ENCODE assay signal across 17 cellular contexts in the genomic region with DNA sequence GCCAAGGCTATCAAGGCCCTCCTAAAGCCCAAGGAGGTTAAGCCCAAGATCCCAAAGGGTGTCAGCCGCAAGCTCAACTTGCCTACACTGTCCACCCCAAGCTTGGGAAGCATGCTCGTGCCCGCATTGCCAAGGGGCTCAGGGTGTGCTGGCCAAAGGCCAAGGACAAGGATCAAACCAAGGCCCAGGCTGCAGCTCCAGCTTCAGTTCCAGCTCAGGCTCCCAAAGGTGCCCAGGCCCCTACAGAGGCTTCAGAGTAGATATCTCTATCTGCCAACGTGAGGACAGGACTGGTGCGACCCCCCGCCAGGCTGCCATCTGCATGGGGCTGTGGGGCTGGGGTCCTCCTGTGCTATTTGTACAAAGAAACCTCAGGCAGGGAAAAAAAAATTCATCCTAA. TPM values are rescaled to one million over a fixed set of nuclear protein-coding genes. Genes with fewer than 3 reads are reported as not detected.
DNase-seq lines count a peak whose midpoint lies in the region; ATAC-seq, FAIRE-seq and TF ChIP-seq lines count a peak whose summit lies in the region.
"Had no signal": no experiment of that assay in that cellular context is flagged by ENCODE, and none has a peak within 500 bp of the region (broad histone marks: within the 10 kb centered on the region; RNA-seq: fewer than 3 reads in every experiment).

No MANE protein-coding gene starts in this region.

- CTCF ChIA-PET in HepG2 (lab: Yijun Ruan, JAX; ENCODE audit: low intra/inter-chr PET ratio, low total read pairs) (no interaction called here), GM12878 (lab: Yijun Ruan, JAX) (interaction anchor here (1.1 to 2.3 kb wide), 4 partner anchors 11 to 1254 kb away, joined by 3 to 7 read pairs (median 4); no protein-coding TSS in a partner anchor)

- H3K4me1 ChIP-seq in HepG2 (ENCODE audit: insufficient read depth, low read length): peaks cover 53% of the 10 kb centered on the region
- H3K4me1 ChIP-seq in right lobe of liver: peaks cover 0 to 12% (median 0%) of the 10 kb centered on the region in 4 donors
- no peaks in the 10 kb centered on the region; the same call in 1 of the 2 replicates for H3K4me1 ChIP-seq in GM12878 (ENCODE audit: control insufficient read depth, insufficient read depth, low read length)
- peaks cover 27% of the 10 kb centered on the region for H3K4me1 ChIP-seq in iPS-18a (ENCODE audit: control insufficient read depth, low read depth, low read length)
- peaks cover 32 to 38% of the 10 kb centered on the region in 2 donors for H3K4me1 ChIP-seq in thyroid gland

- H3K4me2 ChIP-seq in HepG2 (ENCODE audit: low read depth, low read length) (peak overlapping the region; percentile 83), GM12878 (ENCODE audit: control insufficient read depth, insufficient read depth) (peak overlapping the region; percentile 32)

- POLR2A ChIA-PET in HepG2 (lab: Yijun Ruan, JAX): no interaction called here
- POLR2A ChIA-PET in GM12878 (lab: Charles Lee): interaction anchor here (2.0 kb wide), 1 partner anchor 12 kb away, joined by 5 read pairs; no protein-coding TSS in a partner anchor

- SMC1A ChIA-PET in GM12878 (lab: Charles Lee; ENCODE audit: uncharacterized antibody, unreplicated experiment): interaction anchor here (4.7 kb wide), 1 partner anchor 10 kb away, joined by 27 read pairs; no protein-coding TSS in a partner anchor

- H3K79me2 ChIP-seq in HepG2 (ENCODE audit: insufficient read depth, low read length) (peaks cover 72% of the 10 kb centered on the region), GM12878 (ENCODE audit: control insufficient read depth, insufficient read depth, low read length) (no peaks in the 10 kb centered on the region; the same call in none of the 2 replicates)

- H3K9ac ChIP-seq in HepG2 (ENCODE audit: insufficient read depth, low read depth, low read length) (peak overlapping the region; percentile 93; the same call in 1 of the 2 replicates), GM12878 (ENCODE audit: control insufficient read depth, insufficient read depth, low read length) (no peak overlapping the region), iPS-18a (ENCODE audit: low read length) (no peak overlapping the region)

- H3K27me3 ChIP-seq in HepG2 (ENCODE audit: control insufficient read depth in 1 of 2, insufficient read depth in 2 of 2, low read length in 2 of 2) (no peaks in the 10 kb centered on the region; a peak in 1 of 5 replicates), right lobe of liver (no peaks in the 10 kb centered on the region), GM12878 (replicated peaks in 1 of 2; ENCODE audit: control insufficient read depth in 2 of 2, insufficient read depth in 2 of 2, low read length in 1 of 2) (peaks cover 0 to 2% of the 10 kb centered on the region in 2 experiments; a peak in 2 of 4 replicates), iPS-18a (ENCODE audit: control insufficient read depth, insufficient read depth, low read length) (peaks cover 13% of the 10 kb centered on the region), thyroid gland (no peaks in the 10 kb centered on the region)

- H3K9me3 ChIP-seq in HepG2 (ENCODE audit: low read length) (no peaks in the 10 kb centered on the region), right lobe of liver (no peaks in the 10 kb centered on the region), GM12878 (replicated peaks; ENCODE audit: control insufficient read depth, insufficient read depth, low read length) (no peaks in the 10 kb centered on the region), iPS-18a (ENCODE audit: control insufficient read depth, low read depth, low read length) (no peaks in the 10 kb centered on the region), thyroid gland (no peaks in the 10 kb centered on the region)

- H3K27ac ChIP-seq in HepG2 (ENCODE audit: extremely low read length, insufficient read depth, low read length): no peak overlapping the region
- no peak overlapping the region for H3K27ac ChIP-seq in right lobe of liver
- H3K27ac ChIP-seq in GM12878 (ENCODE audit: control insufficient read depth, insufficient read depth): no peak overlapping the region
- no peak overlapping the region for H3K27ac ChIP-seq in iPS-18a (ENCODE audit: low read length)
- peak overlapping the region in 2 of 3 donors; percentile 8 to 99 for H3K27ac ChIP-seq in thyroid gland

- TF ChIP-seq POLR2A in HepG2 (IDR thresholded peaks at IDR 0.05; ENCODE audit: insufficient read depth in 1 of 2, low read depth in 2 of 2, low read length in 2 of 2) (no peak), right lobe of liver (IDR thresholded peaks at IDR 0.05) (no peak), GM12878 (IDR thresholded peaks at IDR 0.05; ENCODE audit: low read depth, low read length) (no peak), thyroid gland (IDR thresholded peaks at IDR 0.05) (no peak)

- no TSS peak for BruUV-seq in HepG2 (replicated peaks; lab: Mats Ljungman, UMichigan)
- BruUV-seq in GM12878 (replicated peaks; lab: Mats Ljungman, UMichigan): no TSS peak

- H3K4me3 ChIP-seq in HepG2 (replicated peaks in 1 of 3; ENCODE audit: insufficient read depth in 1 of 3, low read depth in 2 of 3, low read length in 3 of 3) (peak overlapping the region; percentile 82 to 88 (median 88)), right lobe of liver (no peak overlapping the region), GM12878 (no peak overlapping the region), iPS-18a (ENCODE audit: low read length) (peak overlapping the region; percentile 75), thyroid gland (replicated peaks in 1 of 3) (no peak overlapping the region)

- intact Hi-C loops in HepG2 (cut with micrococcal nuclease; ENCODE audit: unreplicated experiment) (loop anchor here (5.0 kb wide), 2 partner anchors 37 to 273 kb away; partner anchors contain the start of gene JMY), right lobe of liver (cut with DNase I) (no loop called here), GM12878 (cut with micrococcal nuclease; ENCODE audit: unreplicated experiment) (loop anchor here (5.0 kb wide), 2 partner anchors 102 to 273 kb away; partner anchors contain the start of genes JMY and TENT2), thyroid gland (cut with DNase I) (no loop called here)

- ATAC-seq in HepG2: no peak
- ATAC-seq in right lobe of liver: no peak
- no peak for ATAC-seq in GM12878
- ATAC-seq: sciatic nerve, T-cell had no signal

- H4K20me1 ChIP-seq in HepG2 (ENCODE audit: insufficient read depth, low read length): peaks cover 15% of the 10 kb centered on the region
- H4K20me1 ChIP-seq in GM12878 (ENCODE audit: control insufficient read depth, insufficient read depth): no peaks in the 10 kb centered on the region

- no peak overlapping the region for H2AFZ ChIP-seq in HepG2 (ENCODE audit: low read length)
- H2AFZ ChIP-seq in GM12878 (ENCODE audit: control insufficient read depth, low read depth, low read length): no peak overlapping the region

- no peak for TF ChIP-seq CTCF in HepG2 (CRISPR knock-in tag; IDR thresholded peaks at IDR 0.05)
- TF ChIP-seq CTCF in right lobe of liver (IDR thresholded peaks at IDR 0.05): no peak
- no peak for TF ChIP-seq CTCF in GM12878 (IDR thresholded peaks at IDR 0.05 in 2 of 3, conservative IDR thresholded peaks at IDR 0.05 in 1 of 3; ENCODE audit: control insufficient read depth in 2 of 3, extremely low read depth in 1 of 3, insufficient read depth in 1 of 3, low read depth in 3 of 3, low read length in 3 of 3)
- TF ChIP-seq CTCF in thyroid gland (IDR thresholded peaks at IDR 0.05): no peak
- no peak for TF ChIP-seq CTCF in GM20000 (IDR thresholded peaks at IDR 0.05; ENCODE audit: extremely low read depth, missing control alignments)

- FAIRE-seq in HepG2 (lab: Jason Lieb, UNC): no peak
- no peak for FAIRE-seq in GM12878 (lab: Jason Lieb, UNC)
- FAIRE-seq: G401.6, islet of Langerhans had no signal

- DNase-seq in HepG2 (ENCODE audit: low spot score): no peak
- no peak for DNase-seq in right lobe of liver
- no peak for DNase-seq in GM12878 (ENCODE audit: low read depth, low spot score)
- peak; percentile 21 to 24 for DNase-seq in thyroid gland
- no peak for DNase-seq in GM20000 (ENCODE audit: low spot score)
- no peak for DNase-seq in COR-L47 (lab: John Stamatoyannopoulos, UW)
- no peak for DNase-seq in NCI-H2227 treated with DMSO at 0.1 percent for 48 hours (lab: John Stamatoyannopoulos, UW)
- DNase-seq: activated CD4-positive, alpha-beta T cell treated with anti-CD3 and anti-CD28 coated beads for 4 hours; activated gamma-delta T cell treated with Interleukin-2 at 50 U/mL for 16 hours; central memory CD4-positive, alpha-beta T cell; Kasumi-1; NCI-H187 treated with DMSO at 0.1 percent for 48 hours; T-cell had no signal

- TF ChIP-seq RAD21 in HepG2 (CRISPR knock-in tag; IDR thresholded peaks at IDR 0.05): no peak
- TF ChIP-seq RAD21 in GM12878 (IDR thresholded peaks at IDR 0.05; ENCODE audit: insufficient read depth, low read depth, low read length): no peak

- in situ Hi-C loops in HepG2 (cut with HindIII; ENCODE audit: extremely low pct_ligation_motif_present, low pct_unique_long_range_greater_than_20kb): no loop called here
- in situ Hi-C loops in GM12878 (cut with MboI): no loop called here

- WGBS in HepG2 (ENCODE audit: low lambda C conversion rate): 48% methylated on average over 3 of the region's 6 CpGs
- 100% methylated on average over 3 of the region's 6 CpGs for WGBS in right lobe of liver (ENCODE audit: insufficient coverage, low coverage, low lambda C conversion rate, missing lambda C conversion rate)
- 90% methylated on average over 6 of the region's 6 CpGs for WGBS in GM12878 (ENCODE audit: insufficient coverage, insufficient replicate concordance, low lambda C conversion rate, missing lambda C conversion rate)
- 80 to 81% methylated on average over 6 of the region's 6 CpGs for WGBS in thyroid gland, 2 donors

- TF ChIP-seq EP300 in HepG2 (IDR thresholded peaks at IDR 0.05; ENCODE audit: low read depth in 2 of 2, low read length in 2 of 2) (no peak), HepG2 (CRISPR knock-in tag; IDR thresholded peaks at IDR 0.05; ENCODE audit: borderline replicate concordance) (no peak), GM12878 (IDR thresholded peaks at IDR 0.05; ENCODE audit: borderline replicate concordance in 1 of 2, control insufficient read depth in 1 of 2, low read depth in 2 of 2, low read length in 2 of 2) (no peak)

- RAD21 ChIA-PET in GM12878 (lab: Charles Lee; ENCODE audit: unreplicated experiment): no interaction called here

- H3K36me3 ChIP-seq in HepG2 (replicated peaks in 1 of 2; ENCODE audit: control insufficient read depth in 1 of 2, insufficient read depth in 2 of 2, low read length in 2 of 2) (no peaks in the 10 kb centered on the region), right lobe of liver (no peaks in the 10 kb centered on the region), GM12878 (ENCODE audit: control insufficient read depth in 2 of 2, insufficient read depth in 2 of 2, low read length in 1 of 2) (no peaks in the 10 kb centered on the region), iPS-18a (ENCODE audit: control insufficient read depth, low read depth, low read length) (no peaks in the 10 kb centered on the region), thyroid gland (no peaks in the 10 kb centered on the region)

RNA-seq across cellular contexts. Expression of gene HOMER1, which starts 3.3 kb away (rescaled TPM):
- 24.8 and 31.4 TPM in 2 replicates for total RNA-seq in HepG2 (2016; rRNA removed; fragmentation: Illumina TruSeq; extraction: Trizol)
- total RNA-seq in HepG2 (2016; cell fraction: cytosol; rRNA removed; fragmentation: Illumina TruSeq; extraction: Trizol; ENCODE audit: low read depth): 63.5 and 72.4 TPM in 2 replicates
- total RNA-seq in HepG2 (2016; cell fraction: insoluble cytoplasmic fraction; rRNA removed; fragmentation: Illumina TruSeq; extraction: Trizol): 23.8 and 29.0 TPM in 2 replicates
- 36.4 and 39.5 TPM in 2 replicates for total RNA-seq in HepG2 (2016; cell fraction: membrane; rRNA removed; fragmentation: Illumina TruSeq; extraction: Trizol)
- 18.7 and 22.3 TPM in 2 replicates for total RNA-seq in HepG2 (2016; cell fraction: nucleus; rRNA removed; fragmentation: Illumina TruSeq; extraction: Trizol)
- polyA plus RNA-seq in HepG2 (2011; rRNA removed): 4.3 and 5.3 TPM in 2 replicates
- 2.2 and 3.4 TPM in 2 replicates for polyA plus RNA-seq in HepG2 (2011; cell fraction: cytosol; rRNA removed)
- polyA plus RNA-seq in HepG2 (2011; cell fraction: nucleus; rRNA removed): 2.8 and 4.3 TPM in 2 replicates
- 11.3 and 15.0 TPM in 2 replicates for polyA plus RNA-seq in HepG2 (2012)
- polyA plus RNA-seq in HepG2 (2016; cell fraction: cytosol; fragmentation: Illumina TruSeq; extraction: Trizol; ENCODE audit: low read depth): 1.2 and 1.7 TPM in 2 replicates
- polyA plus RNA-seq in HepG2 (2016; cell fraction: insoluble cytoplasmic fraction; fragmentation: Illumina TruSeq; extraction: Trizol; ENCODE audit: low read depth): 15.2 and 16.0 TPM in 2 replicates
- 7.1 and 7.5 TPM in 2 replicates for polyA plus RNA-seq in HepG2 (2016; cell fraction: membrane; fragmentation: Illumina TruSeq; extraction: Trizol; ENCODE audit: low read depth)
- polyA plus RNA-seq in HepG2 (2016; cell fraction: nucleus; fragmentation: Illumina TruSeq; extraction: Trizol; ENCODE audit: insufficient read depth, low read depth): 11.2 and 12.4 TPM in 2 replicates
- polyA minus RNA-seq in HepG2 (2011; rRNA and poly(A)+ RNA removed; ENCODE audit: low replicate concordance): 1.1 and 6.4 TPM in 2 replicates
- polyA minus RNA-seq in HepG2 (2011; cell fraction: cytosol; rRNA and poly(A)+ RNA removed): 20.0 and 24.9 TPM in 2 replicates
- polyA minus RNA-seq in HepG2 (2011; cell fraction: nucleus; rRNA and poly(A)+ RNA removed): 44.4 and 53.0 TPM in 2 replicates
- total RNA-seq in right lobe of liver: 1 to 10 TPM in 4 of 6 experiments, under 1 TPM in 2; 0.26 to 1.7 (median 1.2) TPM
- total RNA-seq in GM12878 (2013; cell fraction: nucleolus; rRNA removed): 22.6 and 25.0 TPM in 2 replicates
- total RNA-seq in GM12878 (2014; rRNA removed): 7.1 and 7.4 TPM in 2 replicates
- total RNA-seq in GM12878 (2014; rRNA removed; fragmentation: Illumina TruSeq; extraction: Trizol): 20.4 and 22.0 TPM in 2 replicates
- 9.2 and 12.9 TPM in 2 replicates for total RNA-seq in GM12878 (2021)
- polyA plus RNA-seq in GM12878 (2011; ENCODE audit: low read depth): 1.5 TPM
- 0.96 and 1.5 TPM in 2 replicates for polyA plus RNA-seq in GM12878 (2011; rRNA removed)
- polyA plus RNA-seq in GM12878 (2011; cell fraction: cytosol; rRNA removed): 0.25 and 0.30 TPM in 2 replicates
- 0.31 and 0.45 TPM in 2 replicates for polyA plus RNA-seq in GM12878 (2011; cell fraction: nucleus; rRNA removed)
- polyA plus RNA-seq in GM12878 (2012): 2.3 and 3.3 TPM in 2 replicates
- polyA plus RNA-seq in GM12878 (2014; fragmentation: Illumina TruSeq; extraction: Trizol): 10.0 and 14.4 TPM in 2 replicates
- polyA plus RNA-seq in GM12878 (2014; fragmentation: Nextera tagmentation; extraction: Ambion mirVana): 1 to 10 TPM; 5.6 to 7.6 TPM
- 5.0 and 6.0 TPM in 2 replicates for polyA plus RNA-seq in GM12878 (2014; rRNA removed)
- 1 to 10 TPM; 7.2 to 9.1 TPM for polyA plus RNA-seq in GM12878 (2016; fragmentation: Nextera tagmentation; extraction: Ambion mirVana)
- 0.88 and 3.4 TPM in 2 replicates for polyA minus RNA-seq in GM12878 (2011; rRNA and poly(A)+ RNA removed)
- 2.2 TPM in 1 of 2 replicates, not detected in the other for polyA minus RNA-seq in GM12878 (2011; cell fraction: cytosol; rRNA and poly(A)+ RNA removed)
- polyA minus RNA-seq in GM12878 (2011; cell fraction: nucleus; rRNA and poly(A)+ RNA removed): 1.2 and 1.7 TPM in 2 replicates
- total RNA-seq in thyroid gland: 10 to 100 TPM; 26.1 to 42.9 (median 37.9) TPM

Comparison
In these comparisons a context has a peak if more than half of its experiments do, and no peak if none do; other contexts are left out.
1. H3K4me3 ChIP-seq: peak in HepG2 (3 of 3) and iPS-18a (single experiment); none in right lobe of liver (0 of 3), GM12878 (single experiment) and thyroid gland (0 of 3).
2. intact Hi-C loops: an anchor here in HepG2 (5.0 kb wide) and GM12878 (5.0 kb wide); none called in right lobe of liver and thyroid gland.
3. DNase-seq: peak in thyroid gland (2 of 2); none in HepG2 (single experiment), right lobe of liver (0 of 3), GM12878 (single experiment), GM20000 (single experiment), COR-L47 (single experiment) and NCI-H2227 treated with DMSO at 0.1 percent for 48 hours (single experiment).
4. H3K27ac ChIP-seq: peak in thyroid gland (2 of 3); none in HepG2 (single experiment), right lobe of liver (0 of 3), GM12878 (single experiment) and iPS-18a (single experiment).
5. Of the 75 proteins assayed by ChIP-seq in both HepG2 and GM12878: peak only in HepG2: ZNF687; only in GM12878: none; in both: none; in neither: 74.